24 cellular contexts compared by ENCODE assay signal in genomic region chr6:5290097-5290496, GRCh38.
"Had no signal": no experiment of that assay in that cellular context is flagged by ENCODE, and none has a peak within 500 bp of the region (broad histone marks: within the 10 kb centered on the region; RNA-seq: fewer than 3 reads in every experiment).

No MANE protein-coding gene starts in this region.

- ATAC-seq: Panc1, PC-3, T-cell had no signal

- H3K27ac Mint-ChIP-seq: T-cell had no signal

- H3K9me3 Mint-ChIP-seq: T-cell had no signal

- H3K9ac ChIP-seq: SK-N-SH had no signal

- H3K27ac ChIP-seq: HL-60, RWPE1 had no signal

- H3K4me2 ChIP-seq: SK-N-SH had no signal

- H3K4me3 Mint-ChIP-seq: T-cell had no signal

- DNase-seq: KBM-7, MV-4-11, NCI-H1048, NCI-H1105, NCI-H1417, NCI-H1436 treated with DMSO at 0.1 percent for 48 hours, NCI-H1694, NCI-H187 treated with DMSO at 0.1 percent for 48 hours, NCI-H2029 treated with DMSO at 0.1 percent for 48 hours, NCI-H2107, NCI-H2227 treated with DMSO at 0.1 percent for 48 hours, NCI-H446, NCI-H510A, NCI-H524 treated with DMSO at 0.1 percent for 48 hours, NCI-H69, NCI-H774, PC-3, SHP77, SK-N-SH, SW 1271, T-cell had no signal

- H3K27me3 Mint-ChIP-seq: T-cell had no signal

- H3K9me3 ChIP-seq: SK-N-SH had no signal
